ENCODE assay signal across 8 cellular contexts in the genomic region with DNA sequence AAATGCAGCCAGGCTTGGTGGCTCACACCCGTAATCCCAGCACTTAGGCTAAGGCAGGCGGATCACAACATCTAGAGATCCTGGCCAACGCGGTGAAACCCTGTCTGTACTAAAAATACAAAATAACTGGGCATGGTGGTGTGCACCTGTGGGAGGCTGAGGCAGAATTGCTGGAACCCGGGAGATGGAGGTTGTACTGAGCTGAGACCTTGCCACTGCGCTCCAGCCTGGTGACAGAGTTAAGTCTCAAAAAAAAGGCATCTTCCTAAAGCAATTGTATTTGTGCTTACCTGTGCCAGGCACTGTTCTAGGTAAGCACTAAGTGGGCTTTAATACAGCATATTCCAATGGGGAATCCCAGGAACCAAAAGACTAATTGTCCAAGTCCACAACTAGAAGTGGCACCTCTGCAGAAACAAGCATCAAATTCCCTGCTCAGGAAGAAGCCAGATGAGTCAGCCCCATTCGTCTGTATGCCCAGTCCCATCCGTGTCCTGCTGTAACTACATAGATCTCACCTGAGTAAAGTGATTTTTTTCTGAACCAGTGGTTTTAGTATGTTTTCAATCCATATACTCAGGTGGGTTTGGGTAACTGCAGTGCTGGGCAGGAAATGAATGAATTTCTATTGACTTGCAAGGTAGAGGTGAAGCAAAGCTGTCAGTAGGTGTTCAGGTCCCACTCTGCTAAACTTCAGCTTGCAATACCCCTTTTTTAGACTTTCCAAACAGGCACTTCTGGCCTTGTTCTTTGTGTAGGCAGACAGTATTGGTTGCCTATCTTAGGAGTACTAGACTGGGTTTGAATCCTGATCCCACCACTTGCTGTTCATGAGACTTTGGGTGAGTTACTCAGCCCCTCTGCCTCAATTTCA. TPM values are rescaled to one million over a fixed set of nuclear protein-coding genes. Genes with fewer than 3 reads are reported as not detected.
DNase-seq lines count a peak whose midpoint lies in the region; ATAC-seq and TF ChIP-seq lines count a peak whose summit lies in the region.

No MANE protein-coding gene starts in this region.

- peaks cover 8% of the 10 kb centered on the region for H3K27me3 Mint-ChIP-seq in brain
- peaks cover 3% of the 10 kb centered on the region for H3K27me3 Mint-ChIP-seq in nephron progenitor cell (ENCODE audit: low read depth, poor library complexity)

- intact Hi-C loops in sciatic nerve (cut with DNase I): no loop called here

- DNase-seq in OCI-M2 (lab: John Stamatoyannopoulos, UW; ENCODE audit: unreplicated experiment) (peak; percentile 74), nephron progenitor cell (no peak), NCI-H1092 (lab: John Stamatoyannopoulos, UW) (no peak), NCI-H1930 (lab: John Stamatoyannopoulos, UW) (no peak), sciatic nerve (ENCODE audit: low spot score) (no peak), hypothalamus (lab: John Stamatoyannopoulos, UW) (no peak)

- no peak for ATAC-seq in sciatic nerve

- TF ChIP-seq CTCF in brain (conservative IDR thresholded peaks at IDR 0.05) (no peak), nephron progenitor cell (IDR thresholded peaks at IDR 0.05) (no peak)

- H3K36me3 Mint-ChIP-seq in brain (peaks cover 81% of the 10 kb centered on the region), nephron progenitor cell (ENCODE audit: low read depth) (peaks cover 69% of the 10 kb centered on the region)

- TF ChIP-seq POLR2A in GM18526 (IDR thresholded peaks at IDR 0.05; ENCODE audit: extremely low read depth, insufficient read length): peak; percentile 46

- H3K4me1 Mint-ChIP-seq in brain (peaks cover 62% of the 10 kb centered on the region), nephron progenitor cell (peaks cover 39% of the 10 kb centered on the region)

- H3K9me3 Mint-ChIP-seq in brain (peaks cover 0 to 4% (median 0%) of the 10 kb centered on the region in 5 experiments), nephron progenitor cell (peaks cover 6% of the 10 kb centered on the region)

- H3K27ac Mint-ChIP-seq in brain: peak overlapping the region; percentile 38 to 99 (median 78)
- H3K27ac Mint-ChIP-seq in nephron progenitor cell: peak overlapping the region; percentile 97

- H3K4me3 Mint-ChIP-seq in brain (peak overlapping the region in 4 of 5 experiments; percentile 14 to 100 (median 60)), nephron progenitor cell (peak overlapping the region; percentile 98)

RNA-seq across cellular contexts. Expression of a gene that starts 4.7 kb away (rescaled TPM):
- 51.1 TPM for polyA plus RNA-seq in brain (ENCODE audit: insufficient read depth, low read depth, low replicate concordance)
- total RNA-seq in sciatic nerve: 10.7 TPM

RNA-seq across cellular contexts. Expression of a gene that starts 42.3 kb away (rescaled TPM):
- 39.2 TPM for polyA plus RNA-seq in brain (ENCODE audit: insufficient read depth, low read depth, low replicate concordance)
- total RNA-seq in sciatic nerve: 31.0 TPM
